ENCODE assay signal across 15 cellular contexts in genomic region chr15:71444866-71445590, GRCh38.
DNase-seq lines count a peak whose midpoint lies in the region; ATAC-seq and FAIRE-seq lines count a peak whose summit lies in the region.
"Had no signal": no experiment of that assay in that cellular context is flagged by ENCODE, and none has a peak within 500 bp of the region (broad histone marks: within the 10 kb centered on the region; RNA-seq: fewer than 3 reads in every experiment).

No MANE protein-coding gene starts in this region.

- no peak for FAIRE-seq in urothelium cell line (lab: Jason Lieb, UNC)

- DNase-seq in SIG-M5 treated with dmso at 0.1 percent for 504 hours (lab: John Stamatoyannopoulos, UW; ENCODE audit: unreplicated experiment) (peak; percentile 6), SIG-M5 (lab: John Stamatoyannopoulos, UW) (no peak), RPMI7951 (ENCODE audit: low read depth) (peak; percentile 65), urothelium cell line (ENCODE audit: low spot score) (peak; percentile 42), occipital lobe (lab: John Stamatoyannopoulos, UW) (no peak), NCI-H510A treated with DMSO at 0.1 percent for 48 hours (lab: John Stamatoyannopoulos, UW) (no peak)
- DNase-seq: 8988T; activated naive CD4-positive, alpha-beta T cell treated with anti-CD3 and anti-CD28 coated beads for 36 hours; foreskin melanocyte; KG1; NCI-H1436; T-helper 17 cell had no signal

- peak; percentile 58 for ATAC-seq in esophagus mucosa
- ATAC-seq in HG03108 (IDR thresholded peaks at IDR 0.05; ENCODE audit: unreplicated experiment) = no peak
- ATAC-seq: Panc1, T-helper 17 cell had no signal

Comparison
In these comparisons a context has a peak if more than half of its experiments do, and no peak if none do; other contexts are left out.
1. DNase-seq: peak in SIG-M5 treated with dmso at 0.1 percent for 504 hours (single experiment), RPMI7951 (single experiment) and urothelium cell line (single experiment); none in SIG-M5 (single experiment), occipital lobe (single experiment) and NCI-H510A treated with DMSO at 0.1 percent for 48 hours (single experiment).